Comparison of ENCODE assay signal across 9 cellular contexts in the genomic region with DNA sequence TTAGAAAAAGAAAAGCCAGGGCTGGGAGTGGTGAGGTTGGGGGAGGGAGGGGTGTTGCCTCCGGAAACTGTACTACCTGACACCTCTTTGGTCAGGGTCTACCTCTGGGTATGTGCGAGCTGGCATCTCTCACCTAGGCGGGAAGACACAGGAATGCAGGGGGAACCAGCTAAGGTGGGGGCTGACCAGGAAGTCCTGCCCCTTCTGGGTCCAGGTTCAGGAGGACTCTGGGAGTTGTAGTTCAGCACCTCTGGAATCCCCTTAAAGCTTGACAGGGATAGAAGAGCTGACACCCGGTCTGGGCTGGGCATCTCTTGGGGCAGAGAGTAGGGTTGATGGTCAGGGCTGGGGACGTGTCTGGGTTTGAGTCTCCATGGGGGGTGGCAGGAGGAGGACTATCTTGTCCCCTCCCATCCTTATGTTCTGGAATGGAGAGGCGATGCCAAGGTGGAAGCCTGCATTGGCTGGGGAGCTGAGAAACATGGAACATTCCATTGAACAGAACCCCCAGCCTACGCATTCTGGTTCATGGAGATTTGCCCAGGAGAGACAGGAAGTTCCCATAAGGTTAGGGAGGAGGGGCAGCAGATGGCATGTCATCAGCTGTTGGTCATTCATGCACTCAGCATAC. TPM values are rescaled to one million over a fixed set of nuclear protein-coding genes. Genes with fewer than 3 reads are reported as not detected.
DNase-seq lines count a peak whose midpoint lies in the region; ATAC-seq and TF ChIP-seq lines count a peak whose summit lies in the region.
"Had no signal": no experiment of that assay in that cellular context is flagged by ENCODE, and none has a peak within 500 bp of the region (broad histone marks: within the 10 kb centered on the region; RNA-seq: fewer than 3 reads in every experiment).

No MANE protein-coding gene starts in this region.

- no peak overlapping the region for H2AFZ ChIP-seq in PC-9

- no peak for DNase-seq in CD8-positive, alpha-beta T cell
- peak; percentile 46 for DNase-seq in kidney tubule cell (ENCODE audit: low spot score)
- DNase-seq in SJCRH30 = no peak
- no peak for DNase-seq in NCI-H1092 (lab: John Stamatoyannopoulos, UW)
- no peak for DNase-seq in gastrocnemius medialis
- no peak for DNase-seq in PC-9
- DNase-seq: NCI-H1694 had no signal

- H3K27ac Mint-ChIP-seq in CD8-positive, alpha-beta T cell = no peak overlapping the region
- peak overlapping the region in 4 of 5 experiments; percentile 39 to 79 (median 53) for H3K27ac Mint-ChIP-seq in brain

- H4K20me1 ChIP-seq in PC-9 (ENCODE audit: insufficient read depth) = no peaks in the 10 kb centered on the region

- intact Hi-C loops in CD8-positive, alpha-beta T cell (cut with DNase I, micrococcal nuclease) = loop anchor here in 1 of 2 experiments (5.0 kb wide), 3 partner anchors 162 to 497 kb away; no protein-coding TSS in a partner anchor
- intact Hi-C loops in gastrocnemius medialis (cut with DNase I; ENCODE audit: low total_unique reads) (no loop called here), PC-9 (cut with micrococcal nuclease; ENCODE audit: unreplicated experiment) (no loop called here)

- ATAC-seq in CD8-positive, alpha-beta T cell = no peak
- no peak for ATAC-seq in gastrocnemius medialis

- H3K4me3 Mint-ChIP-seq in CD8-positive, alpha-beta T cell = peak overlapping the region; percentile 29
- peak overlapping the region; percentile 36 to 78 (median 72) for H3K4me3 Mint-ChIP-seq in brain

- no peak for TF ChIP-seq CTCF in CD8-positive, alpha-beta T cell (IDR thresholded peaks at IDR 0.05)
- no peak for TF ChIP-seq CTCF in brain (conservative IDR thresholded peaks at IDR 0.05)
- TF ChIP-seq CTCF in gastrocnemius medialis (IDR thresholded peaks at IDR 0.05 in 4 of 5, conservative IDR thresholded peaks at IDR 0.05 in 1 of 5) = no peak
- no peak for TF ChIP-seq CTCF in PC-9 (conservative IDR thresholded peaks at IDR 0.05)

- H3K79me2 ChIP-seq in PC-9 (ENCODE audit: low read depth) = peaks cover 25% of the 10 kb centered on the region

- no peak overlapping the region for H3K27ac ChIP-seq in CD8-positive, alpha-beta T cell (ENCODE audit: low read depth, low read length)
- H3K27ac ChIP-seq in HUES6 (ENCODE audit: low read depth, low read length) = no peak overlapping the region
- no peak overlapping the region for H3K27ac ChIP-seq in SJCRH30
- no peak overlapping the region for H3K27ac ChIP-seq in gastrocnemius medialis
- no peak overlapping the region for H3K27ac ChIP-seq in PC-9

- no TSS peak for BruUV-seq in PC-9 (replicated peaks; lab: Mats Ljungman, UMichigan)

- no peak overlapping the region; the same call in 1 of the 2 replicates for H3K4me2 ChIP-seq in PC-9

- peaks cover 13% of the 10 kb centered on the region for H3K4me1 ChIP-seq in CD8-positive, alpha-beta T cell (ENCODE audit: insufficient read depth, low read length)
- H3K4me1 ChIP-seq in HUES6 (ENCODE audit: control insufficient read depth, insufficient read depth, low read length) (peaks cover 34% of the 10 kb centered on the region), SJCRH30 (no peaks in the 10 kb centered on the region), gastrocnemius medialis (peaks cover 13 to 18% of the 10 kb centered on the region in 2 donors), PC-9 (replicated peaks; ENCODE audit: insufficient read depth) (peaks cover 21% of the 10 kb centered on the region)

- peaks cover 61% of the 10 kb centered on the region for H3K27me3 Mint-ChIP-seq in CD8-positive, alpha-beta T cell (ENCODE audit: low read depth)
- peaks cover 8% of the 10 kb centered on the region for H3K27me3 Mint-ChIP-seq in brain

- H3K4me3 ChIP-seq in CD8-positive, alpha-beta T cell (ENCODE audit: low read depth, low read length) = no peak overlapping the region
- H3K4me3 ChIP-seq in HUES6 (ENCODE audit: low read depth, low read length) (peak overlapping the region; percentile 43), SJCRH30 (no peak overlapping the region), gastrocnemius medialis (no peak overlapping the region), PC-9 (no peak overlapping the region)

- peaks cover 9% of the 10 kb centered on the region for H3K27me3 ChIP-seq in CD8-positive, alpha-beta T cell (ENCODE audit: insufficient read depth, low read length)
- H3K27me3 ChIP-seq in HUES6 (ENCODE audit: control insufficient read depth, insufficient read depth, low read length) = no peaks in the 10 kb centered on the region
- H3K27me3 ChIP-seq in SJCRH30 = peaks cover 5% of the 10 kb centered on the region; the same call in 1 of the 2 replicates
- peaks cover 10 to 32% (median 14%) of the 10 kb centered on the region in 3 donors for H3K27me3 ChIP-seq in gastrocnemius medialis
- H3K27me3 ChIP-seq in PC-9 (ENCODE audit: insufficient read depth, low read depth) = no peaks in the 10 kb centered on the region

- CTCF ChIA-PET in CD8-positive, alpha-beta T cell (lab: Charles Lee) = interaction anchor here (1.3 to 7.2 kb wide), 5 partner anchors 12 to 126 kb away, joined by 4 to 40 read pairs (median 6); no protein-coding TSS in a partner anchor
- CTCF ChIA-PET in PC-9 (lab: Charles Lee) = no interaction called here

- no peaks in the 10 kb centered on the region for H3K9me3 ChIP-seq in CD8-positive, alpha-beta T cell (ENCODE audit: low read length)
- no peaks in the 10 kb centered on the region for H3K9me3 ChIP-seq in HUES6 (ENCODE audit: control insufficient read depth, insufficient read depth, low read depth, low read length)
- H3K9me3 ChIP-seq in SJCRH30 (replicated peaks) = no peaks in the 10 kb centered on the region
- no peaks in the 10 kb centered on the region for H3K9me3 ChIP-seq in gastrocnemius medialis
- H3K9me3 ChIP-seq in PC-9 (ENCODE audit: insufficient read depth, low read depth) = no peaks in the 10 kb centered on the region

- H3K4me1 Mint-ChIP-seq in CD8-positive, alpha-beta T cell (ENCODE audit: low read depth) = peaks cover 21% of the 10 kb centered on the region
- H3K4me1 Mint-ChIP-seq in brain = peaks cover 33% of the 10 kb centered on the region

- POLR2A ChIA-PET in CD8-positive, alpha-beta T cell (lab: Charles Lee) = no interaction called here
- POLR2A ChIA-PET in PC-9 (lab: Charles Lee; ENCODE audit: unreplicated experiment) = no interaction called here

- H3K36me3 ChIP-seq in CD8-positive, alpha-beta T cell (ENCODE audit: insufficient read depth, low read length) = no peaks in the 10 kb centered on the region
- H3K36me3 ChIP-seq in HUES6 (ENCODE audit: control insufficient read depth, insufficient read depth, low read length) (no peaks in the 10 kb centered on the region), SJCRH30 (no peaks in the 10 kb centered on the region), gastrocnemius medialis (no peaks in the 10 kb centered on the region), PC-9 (ENCODE audit: low read depth) (no peaks in the 10 kb centered on the region)

- in situ Hi-C loops in gastrocnemius medialis (cut with MboI; ENCODE audit: low sequenced_read_pairs in 4 of 4) = loop anchor here in 2 of 4 donors (5.0 to 10.0 kb wide), 2 partner anchors 54 to 97 kb away; no protein-coding TSS in a partner anchor

- H3K9me3 Mint-ChIP-seq in CD8-positive, alpha-beta T cell = no peaks in the 10 kb centered on the region
- H3K9me3 Mint-ChIP-seq in brain = no peaks in the 10 kb centered on the region

- TF ChIP-seq POLR2A in gastrocnemius medialis (IDR thresholded peaks at IDR 0.05) = no peak

- peaks cover 11% of the 10 kb centered on the region; the same call in 1 of the 2 replicates for H3F3A ChIP-seq in PC-9 (ENCODE audit: insufficient read depth, low read depth)

- no peaks in the 10 kb centered on the region for H3K9me2 ChIP-seq in PC-9 (ENCODE audit: insufficient read depth)

- H3K36me3 Mint-ChIP-seq in CD8-positive, alpha-beta T cell = no peaks in the 10 kb centered on the region
- H3K36me3 Mint-ChIP-seq in brain = no peaks in the 10 kb centered on the region

- H3K9ac ChIP-seq in HUES6 (ENCODE audit: low read length) = no peak overlapping the region

RNA-seq across cellular contexts. Expression of a gene that starts 2.1 kb away (rescaled TPM):
- 1 to 10 TPM; 2.3 to 2.4 TPM for total RNA-seq in CD8-positive, alpha-beta T cell
- 8.6 TPM for polyA plus RNA-seq in brain (ENCODE audit: insufficient read depth, low read depth, low replicate concordance)
- total RNA-seq in SJCRH30 (2014; rRNA removed; shearing (Covaris generic)) = 19.7 and 20.4 TPM in 2 replicates
- total RNA-seq in gastrocnemius medialis = 10 to 100 TPM; 16.2 to 35.0 (median 21.7) TPM
- total RNA-seq in PC-9 (2021) = 44.3 and 47.7 TPM in 2 replicates

RNA-seq across cellular contexts. Expression of a gene that starts 3.9 kb away (rescaled TPM):
- not detected for total RNA-seq in CD8-positive, alpha-beta T cell
- polyA plus RNA-seq in brain (ENCODE audit: insufficient read depth, low read depth, low replicate concordance) = not detected
- not detected in 2 replicates for total RNA-seq in SJCRH30 (2014; rRNA removed; shearing (Covaris generic))
- total RNA-seq in gastrocnemius medialis = not detected
- total RNA-seq in PC-9 (2021) = not detected in 2 replicates
